In the genomic region with DNA sequence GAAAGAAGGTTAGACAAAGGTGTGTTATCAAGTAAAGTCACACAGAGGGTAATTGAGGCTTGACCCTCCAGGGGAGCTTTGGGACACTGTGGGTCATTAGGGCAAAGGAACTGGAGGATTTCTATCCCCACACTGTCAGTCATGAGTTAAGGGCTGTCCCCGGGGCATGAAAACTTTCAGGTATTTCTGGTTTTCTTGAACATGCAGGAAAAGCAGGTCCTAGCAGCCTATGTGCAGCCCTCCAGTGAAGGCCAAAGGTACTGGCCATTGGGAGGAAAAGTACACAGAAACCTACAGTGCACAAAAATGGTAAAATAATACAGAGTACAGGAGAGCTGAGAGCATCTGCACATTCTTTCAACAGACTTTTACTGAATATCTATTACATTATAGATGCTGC, we compare ENCODE assay signal across 18 cellular contexts. TPM values are rescaled to one million over a fixed set of nuclear protein-coding genes. Genes with fewer than 3 reads are reported as not detected.
"Had no signal": no experiment of that assay in that cellular context is flagged by ENCODE, and none has a peak within 500 bp of the region (broad histone marks: within the 10 kb centered on the region; RNA-seq: fewer than 3 reads in every experiment).

No MANE protein-coding gene starts in this region.

- H3K4me1 Mint-ChIP-seq: brain; naive thymus-derived CD8-positive, alpha-beta T cell; stimulated activated memory B cell treated with anti-CD40 and anti-IgM and Interleukin-4, amounts not matched to agents 10 μg/mL and 1 μg/mL and 100 μg/mL, for 72 hours had no signal

- H3K27ac ChIP-seq: dorsolateral prefrontal cortex, heart left ventricle, right atrium auricular region, upper lobe of right lung had no signal

- H3K36me3 ChIP-seq: heart left ventricle, right atrium auricular region, upper lobe of right lung had no signal

- H3K9me3 ChIP-seq: heart left ventricle, right atrium auricular region, upper lobe of right lung had no signal

- H3K4me1 ChIP-seq: heart left ventricle, right atrium auricular region, upper lobe of right lung had no signal

- H3K4me3 ChIP-seq: dorsolateral prefrontal cortex, heart left ventricle, lung, right atrium auricular region, smooth muscle cell, upper lobe of right lung had no signal

- H3K27me3 ChIP-seq: upper lobe of right lung had no signal

- ATAC-seq: activated CD4-positive, CD25-positive, alpha-beta regulatory T cell treated with anti-CD3 and anti-CD28 coated beads, Interleukin-2, amount 50 U/mL, for 24 hours; heart left ventricle; naive thymus-derived CD8-positive, alpha-beta T cell; stimulated activated memory B cell treated with anti-CD40 and anti-IgM and Interleukin-4, amounts not matched to agents 10 μg/mL and 1 μg/mL and 100 μg/mL, for 72 hours had no signal

- H3K36me3 Mint-ChIP-seq: activated naive CD8-positive, alpha-beta T cell; brain; naive thymus-derived CD8-positive, alpha-beta T cell; stimulated activated memory B cell treated with anti-CD40 and anti-IgM and Interleukin-4, amounts not matched to agents 10 μg/mL and 1 μg/mL and 100 μg/mL, for 72 hours had no signal

- H3K4me2 ChIP-seq: smooth muscle cell had no signal

- H3K4me3 Mint-ChIP-seq: activated naive CD8-positive, alpha-beta T cell; brain; naive thymus-derived CD8-positive, alpha-beta T cell; stimulated activated memory B cell treated with anti-CD40 and anti-IgM and Interleukin-4, amounts not matched to agents 10 μg/mL and 1 μg/mL and 100 μg/mL, for 72 hours had no signal

- H3K27ac Mint-ChIP-seq: activated naive CD8-positive, alpha-beta T cell; brain; naive thymus-derived CD8-positive, alpha-beta T cell; stimulated activated memory B cell treated with anti-CD40 and anti-IgM and Interleukin-4, amounts not matched to agents 10 μg/mL and 1 μg/mL and 100 μg/mL, for 72 hours had no signal

- DNase-seq: activated effector memory CD4-positive, alpha-beta T cell treated with Interleukin-2 at 50 U/mL for 16 hours; amygdala; cerebellar nuclear complex; dorsolateral prefrontal cortex; foreskin melanocyte; heart left ventricle; naive thymus-derived CD8-positive, alpha-beta T cell; nucleus accumbens; upper lobe of right lung had no signal

RNA-seq across cellular contexts. Expression of a gene that starts 44.4 kb away (rescaled TPM):
- total RNA-seq: mononuclear cell; naive thymus-derived CD8-positive, alpha-beta T cell; smooth muscle cell; T-helper 2 cell treated with Interferon-gamma antibody and Interleukin-4, amounts not matched to agents 100 ng/mL and 5 ng/mL, for 36 hours had no signal
- polyA plus RNA-seq: naive thymus-derived CD8-positive, alpha-beta T cell; smooth muscle cell had no signal
